Comparison of ENCODE assay signal across 22 cellular contexts in genomic region chr14:85675957-85676356, GRCh38.
"Had no signal": no experiment of that assay in that cellular context is flagged by ENCODE, and none has a peak within 500 bp of the region (broad histone marks: within the 10 kb centered on the region; RNA-seq: fewer than 3 reads in every experiment).

No MANE protein-coding gene starts in this region.

- H3K4me1 ChIP-seq: gastrocnemius medialis, heart left ventricle, neural progenitor cell, parathyroid adenoma, right atrium auricular region, sigmoid colon, transverse colon, upper lobe of right lung, uterus had no signal

- H3K27ac ChIP-seq: dorsolateral prefrontal cortex, gastrocnemius medialis, heart left ventricle, hepatocyte, neural progenitor cell, parathyroid adenoma, right atrium auricular region, sigmoid colon, suprapubic skin, transverse colon, upper lobe of right lung, uterus had no signal

- H3K27me3 ChIP-seq: gastrocnemius medialis, heart left ventricle, hepatocyte, neural progenitor cell, right atrium auricular region, sigmoid colon, suprapubic skin, transverse colon, upper lobe of right lung, uterus had no signal

- ATAC-seq: gastrocnemius medialis; heart left ventricle; left lobe of liver; naive thymus-derived CD4-positive, alpha-beta T cell; stimulated activated effector memory CD8-positive, alpha-beta T cell treated with anti-CD3 and anti-CD28 coated beads, Interleukin-12 subunit alpha, Interleukin-12 subunit beta, amount 100 ng/mL, for 72 hours; stimulated activated naive CD8-positive, alpha-beta T cell treated with anti-CD3 and anti-CD28 coated beads, Interleukin-15, Interleukin-2, amounts not matched to agents 100 U/mL and 50 U/mL, for 24 hours; upper lobe of right lung had no signal

- H3K4me3 ChIP-seq: dorsolateral prefrontal cortex, gastrocnemius medialis, heart left ventricle, hepatocyte, neural progenitor cell, right atrium auricular region, sigmoid colon, suprapubic skin, transverse colon, upper lobe of right lung, uterus had no signal

- DNase-seq: dorsolateral prefrontal cortex; effector CD4-positive, alpha-beta T cell; gastrocnemius medialis; heart left ventricle; kidney; mesendoderm; midbrain; naive thymus-derived CD4-positive, alpha-beta T cell; sigmoid colon; stimulated activated CD4-positive, alpha-beta T cell treated with anti-CD3 and anti-CD28 coated beads, Interleukin-2, amount 100 ng/mL, for 24 hours; stimulated activated CD4-positive, alpha-beta T cell treated with anti-CD3 and anti-CD28 coated beads, Interleukin-4, amount 100 ng/mL, for 24 hours; stimulated activated naive CD8-positive, alpha-beta T cell treated with anti-CD3 and anti-CD28 coated beads, Interleukin-15, Interleukin-2, amounts not matched to agents 100 U/mL and 50 U/mL, for 24 hours; transverse colon; upper lobe of right lung; uterus had no signal
